17 cellular contexts compared by ENCODE assay signal in genomic region chr2:175844169-175844568, GRCh38.
DNase-seq lines count a peak whose midpoint lies in the region; ATAC-seq and TF ChIP-seq lines count a peak whose summit lies in the region.
"Had no signal": no experiment of that assay in that cellular context is flagged by ENCODE, and none has a peak within 500 bp of the region (broad histone marks: within the 10 kb centered on the region; RNA-seq: fewer than 3 reads in every experiment).

No MANE protein-coding gene starts in this region.

- no peaks in the 10 kb centered on the region for H3K4me1 Mint-ChIP-seq in natural killer cell treated with Interleukin-12 subunit alpha and Interleukin-12 subunit beta and Interleukin-15 and Interleukin-18, amount 100 ng/mL, for 72 hours (ENCODE audit: low read depth in 2 of 2)
- H3K4me1 Mint-ChIP-seq: activated CD4-positive, alpha-beta T cell treated with anti-CD3 and anti-CD28 coated beads for 36 hours; memory B cell; stimulated activated memory B cell treated with anti-CD40 and anti-IgM and Interleukin-4, amounts not matched to agents 10 μg/mL and 1 μg/mL and 100 μg/mL, for 72 hours had no signal

- H3K36me3 Mint-ChIP-seq in natural killer cell treated with Interleukin-12 subunit alpha and Interleukin-12 subunit beta and Interleukin-15 and Interleukin-18, amount 100 ng/mL, for 72 hours, result no peaks in the 10 kb centered on the region
- H3K36me3 Mint-ChIP-seq: memory B cell; stimulated activated memory B cell treated with anti-CD40 and anti-IgM and Interleukin-4, amounts not matched to agents 10 μg/mL and 1 μg/mL and 100 μg/mL, for 72 hours had no signal

- no peak overlapping the region for H3K27ac Mint-ChIP-seq in natural killer cell treated with Interleukin-12 subunit alpha and Interleukin-12 subunit beta and Interleukin-15 and Interleukin-18, amount 100 ng/mL, for 72 hours
- H3K27ac Mint-ChIP-seq: activated CD4-positive, alpha-beta T cell treated with anti-CD3 and anti-CD28 coated beads for 36 hours; activated T-cell treated with anti-CD3 and anti-CD28 coated beads, Interleukin-2, amount 50 U/mL, for 24 hours; memory B cell; stimulated activated memory B cell treated with anti-CD40 and anti-IgM and Interleukin-4, amounts not matched to agents 10 μg/mL and 1 μg/mL and 100 μg/mL, for 72 hours had no signal

- TF ChIP-seq RAD21 in Ishikawa (IDR thresholded peaks at IDR 0.05; ENCODE audit: low read depth), result no peak

- no peak for ATAC-seq in GM18511 (IDR thresholded peaks at IDR 0.05; ENCODE audit: unreplicated experiment)
- no peak for ATAC-seq in natural killer cell treated with Interleukin-12 subunit alpha and Interleukin-12 subunit beta and Interleukin-15 and Interleukin-18, amount 100 ng/mL, for 72 hours
- ATAC-seq: activated CD4-positive, alpha-beta T cell treated with anti-CD3 and anti-CD28 coated beads for 36 hours; stimulated activated memory B cell treated with anti-CD40 and anti-IgM and Interleukin-4, amounts not matched to agents 10 μg/mL and 1 μg/mL and 100 μg/mL, for 72 hours; upper lobe of right lung had no signal

- H3K27me3 Mint-ChIP-seq in natural killer cell treated with Interleukin-12 subunit alpha and Interleukin-12 subunit beta and Interleukin-15 and Interleukin-18, amount 100 ng/mL, for 72 hours, result peaks cover 21 to 40% of the 10 kb centered on the region in 2 donors

- no peaks in the 10 kb centered on the region for H3K9me3 Mint-ChIP-seq in natural killer cell treated with Interleukin-12 subunit alpha and Interleukin-12 subunit beta and Interleukin-15 and Interleukin-18, amount 100 ng/mL, for 72 hours
- H3K9me3 Mint-ChIP-seq: activated T-cell treated with anti-CD3 and anti-CD28 coated beads, Interleukin-2, amount 50 U/mL, for 24 hours had no signal

- DNase-seq in AG08395 (ENCODE audit: low spot score) (peak; percentile 41), astrocyte of the hippocampus (ENCODE audit: low read depth, low spot score) (peak; percentile 73), iPS-NIHi7 (ENCODE audit: extremely low spot score) (peak; percentile 30), NCI-H69 (lab: John Stamatoyannopoulos, UW) (no peak), germinal center (ENCODE audit: low spot score) (no peak)
- DNase-seq in natural killer cell treated with Interleukin-12 subunit alpha and Interleukin-12 subunit beta and Interleukin-15 and Interleukin-18, amount 100 ng/mL, for 72 hours (ENCODE audit: low spot score), result no peak
- DNase-seq: activated CD4-positive, alpha-beta T cell treated with anti-CD3 and anti-CD28 coated beads for 36 hours; activated T-cell treated with anti-CD3 and anti-CD28 coated beads, Interleukin-2, amount 50 U/mL, for 24 hours; DMS153; hippocampal formation; NCI-H187; stimulated activated CD4-positive, alpha-beta T cell treated with anti-CD3 and anti-CD28 coated beads, Interleukin-2, amount 100 ng/mL, for 24 hours; upper lobe of right lung had no signal

- TF ChIP-seq EP300 in Ishikawa (IDR thresholded peaks at IDR 0.05; ENCODE audit: borderline replicate concordance), result no peak

- H3K4me3 Mint-ChIP-seq in natural killer cell treated with Interleukin-12 subunit alpha and Interleukin-12 subunit beta and Interleukin-15 and Interleukin-18, amount 100 ng/mL, for 72 hours, result no peak overlapping the region
- H3K4me3 Mint-ChIP-seq: activated CD4-positive, alpha-beta T cell treated with anti-CD3 and anti-CD28 coated beads for 36 hours; activated T-cell treated with anti-CD3 and anti-CD28 coated beads, Interleukin-2, amount 50 U/mL, for 24 hours; memory B cell; stimulated activated memory B cell treated with anti-CD40 and anti-IgM and Interleukin-4, amounts not matched to agents 10 μg/mL and 1 μg/mL and 100 μg/mL, for 72 hours had no signal

TF ChIP-seq in Ishikawa, 13 proteins besides CTCF, POLR2A, EP300 and RAD21:
- TF ChIP-seq CEBPB (IDR thresholded peaks at IDR 0.05) (no peak), TEAD4 (IDR thresholded peaks at IDR 0.05) (peak; percentile 14; the same call in 1 of the 2 replicates)

Comparison
In these comparisons a context has a peak if more than half of its experiments do, and no peak if none do; other contexts are left out.
1. DNase-seq: peak in AG08395 (single experiment), astrocyte of the hippocampus (single experiment) and iPS-NIHi7 (single experiment); none in NCI-H69 (single experiment), natural killer cell treated with Interleukin-12 subunit alpha and Interleukin-12 subunit beta and Interleukin-15 and Interleukin-18, amount 100 ng/mL, for 72 hours (single experiment) and germinal center (single experiment).